8 cellular contexts compared by ENCODE assay signal in the genomic region with DNA sequence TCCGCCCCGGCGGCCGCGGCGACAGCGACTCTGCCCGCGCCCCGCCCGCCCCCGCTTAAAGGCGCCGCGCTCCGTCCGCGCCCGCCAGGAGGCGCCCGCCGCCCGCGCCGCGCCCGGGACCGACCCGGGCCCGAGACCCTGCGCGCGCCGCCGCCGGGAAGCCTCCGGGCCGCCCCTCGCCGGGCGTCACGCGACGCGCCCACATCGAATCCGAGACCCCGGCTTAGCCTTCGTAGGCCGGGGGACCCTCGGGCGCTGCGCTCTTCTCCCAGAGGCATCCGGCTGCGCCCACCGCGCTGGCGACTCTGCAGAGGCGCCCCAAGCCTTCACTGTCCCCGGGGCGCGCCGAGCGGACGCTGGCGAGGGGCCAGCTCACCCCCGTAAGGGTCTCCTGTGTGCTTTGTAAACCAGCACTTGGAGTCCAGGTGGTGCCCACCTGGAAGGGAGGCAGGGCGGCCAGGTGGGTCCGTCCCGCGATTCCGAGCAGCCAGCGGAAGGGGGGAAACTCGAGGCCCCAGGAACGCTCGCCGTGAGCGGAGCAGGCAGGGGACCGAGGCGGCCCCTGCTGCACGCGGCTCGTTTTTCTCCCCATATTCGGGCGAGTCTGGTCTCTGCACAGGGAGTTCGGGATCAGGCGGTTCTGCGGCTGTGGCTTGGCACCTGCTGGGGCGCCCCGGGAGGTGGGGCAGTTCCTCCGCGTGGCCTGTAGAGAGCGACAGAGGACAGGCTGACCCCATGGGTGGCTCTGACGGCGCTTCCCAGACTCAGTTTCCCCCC. TPM values are rescaled to one million over a fixed set of nuclear protein-coding genes. Genes with fewer than 3 reads are reported as not detected.
A peak's percentile ranks its signal among the peaks of the same experiment; 100 is the strongest.
DNase-seq lines count a peak whose midpoint lies in the region; TF ChIP-seq lines count a peak whose summit lies in the region.

No MANE protein-coding gene starts in this region.

- no peaks in the 10 kb centered on the region for H3K27me3 ChIP-seq in transverse colon

- 1% methylated on average over 50 of the region's 95 CpGs; no CpG with 5 or more reads in 1 of the 2 donors for WGBS in transverse colon (ENCODE audit: low coverage in 1 of 2), 2 donors

- H3K27ac ChIP-seq in transverse colon: peak overlapping the region; percentile 65 to 77 (median 70)

- in situ Hi-C loops in transverse colon (cut with MboI; ENCODE audit: low pct_ligation_motif_present in 1 of 4, low pct_unique_long_range_greater_than_20kb in 1 of 4, low sequenced_read_pairs in 3 of 4): loop anchor here in 2 of 4 donors (25.0 kb wide), 1 partner anchor 241 kb away; the partner anchor contains the start of genes CCDC183 (in 2 of the 2) and TMEM141 (in 2 of the 2)

- peak in 3 of 5 experiments; percentile 11 to 43 (median 27) for TF ChIP-seq CTCF in transverse colon (IDR thresholded peaks at IDR 0.05)

- DNase-seq in DMS153 treated with DMSO at 0.1 percent for 48 hours (lab: John Stamatoyannopoulos, UW; ENCODE audit: unreplicated experiment) (peak; percentile 29), DMS153 (lab: John Stamatoyannopoulos, UW) (no peak), HT-29 (ENCODE audit: low spot score) (peak; percentile 69), RKO (ENCODE audit: low spot score) (peak; percentile 86), glomerular visceral epithelial cell (ENCODE audit: extremely low spot score) (peak; percentile 58), occipital lobe (lab: John Stamatoyannopoulos, UW) (peak; percentile 59), transverse colon (peak; percentile 83)
- peak; percentile 44 for DNase-seq in activated gamma-delta T cell treated with anti-CD3 and anti-CD28 coated beads, Interleukin-2, amount 50 U/mL, for 16 hours (ENCODE audit: low read depth)

- TF ChIP-seq EP300 in transverse colon (IDR thresholded peaks at IDR 0.05; ENCODE audit: low read depth): no peak

- H3K4me3 ChIP-seq in transverse colon: peak overlapping the region; percentile 41 to 72 (median 59)

- TF ChIP-seq POLR2A in transverse colon (IDR thresholded peaks at IDR 0.05): no peak

- intact Hi-C loops in transverse colon (cut with DNase I; ENCODE audit: low total_unique reads): no loop called here

- peaks cover 16 to 55% (median 38%) of the 10 kb centered on the region in 4 donors for H3K4me1 ChIP-seq in transverse colon

- H3K9me3 ChIP-seq in transverse colon: no peaks in the 10 kb centered on the region

- no peaks in the 10 kb centered on the region for H3K36me3 ChIP-seq in transverse colon

RNA-seq across cellular contexts. Expression of gene ABCA2, which starts 0.4 kb away (rescaled TPM):
- 92.6 and 99.9 TPM in 2 replicates for total RNA-seq in HT-29 (2014; rRNA removed; shearing (Covaris generic))
- total RNA-seq in occipital lobe: 20.9 TPM
- 100 to 1,000 TPM in 2 of 4 donors, 10 to 100 TPM in 2; 51.1 to 204 (median 96.5) TPM for total RNA-seq in transverse colon

RNA-seq across cellular contexts. Expression of gene FUT7, which starts 3.4 kb away (rescaled TPM):
- 0.36 and 0.42 TPM in 2 replicates for total RNA-seq in HT-29 (2014; rRNA removed; shearing (Covaris generic))
- not detected for total RNA-seq in occipital lobe
- total RNA-seq in transverse colon: not detected

RNA-seq across cellular contexts. Expression of gene NPDC1, which starts 17.5 kb away (rescaled TPM):
- 59.9 and 84.3 TPM in 2 replicates for total RNA-seq in HT-29 (2014; rRNA removed; shearing (Covaris generic))
- total RNA-seq in occipital lobe (15.3 TPM), transverse colon (100 to 1,000 TPM in 2 of 4 donors, 10 to 100 TPM in 2; 58.0 to 972 (median 274) TPM)

RNA-seq across cellular contexts. Expression of gene ENTPD2, which starts 25.4 kb away (rescaled TPM):
- total RNA-seq in HT-29 (2014; rRNA removed; shearing (Covaris generic)): 2.5 and 2.7 TPM in 2 replicates
- 0.16 TPM for total RNA-seq in occipital lobe
- 10 to 100 TPM in 3 of 4 donors, 1 to 10 TPM in 1; 3.6 to 17.1 (median 14.1) TPM for total RNA-seq in transverse colon

RNA-seq across cellular contexts. Expression of gene CLIC3, which starts 32.1 kb away (rescaled TPM):
- total RNA-seq in HT-29 (2014; rRNA removed; shearing (Covaris generic)): 17.0 and 24.1 TPM in 2 replicates
- total RNA-seq in occipital lobe: 0.31 TPM
- 1 to 10 TPM in 2 of 4 donors, not detected in 2; 2.5 to 3.8 TPM for total RNA-seq in transverse colon
